14 cellular contexts compared by ENCODE assay signal in genomic region chr14:59004012-59004411, GRCh38.
DNase-seq lines count a peak whose midpoint lies in the region; ATAC-seq and TF ChIP-seq lines count a peak whose summit lies in the region.
"Had no signal": no experiment of that assay in that cellular context is flagged by ENCODE, and none has a peak within 500 bp of the region (broad histone marks: within the 10 kb centered on the region; RNA-seq: fewer than 3 reads in every experiment).

No MANE protein-coding gene starts in this region.

- no peak overlapping the region for H2BK15ac ChIP-seq in mesenchymal stem cell (ENCODE audit: low read depth, poor library complexity, severe bottlenecking)

- H2BK120ac ChIP-seq in mesenchymal stem cell (ENCODE audit: low read depth, low read length), result no peak overlapping the region

- H3K27me3 ChIP-seq in mesenchymal stem cell (ENCODE audit: control insufficient read depth in 1 of 2, insufficient read depth in 1 of 2, low read length in 2 of 2), result no peaks in the 10 kb centered on the region
- no peaks in the 10 kb centered on the region for H3K27me3 ChIP-seq in upper lobe of left lung
- H3K27me3 ChIP-seq: stomach had no signal

- H3K36me3 Mint-ChIP-seq in HFFc6 (ENCODE audit: low read depth), result no peaks in the 10 kb centered on the region
- H3K36me3 Mint-ChIP-seq: CD8-positive, alpha-beta memory T cell; mesothelial cell of epicardium had no signal

- no peak overlapping the region for H3K18ac ChIP-seq in mesenchymal stem cell (ENCODE audit: low read depth in 1 of 2, low read length in 2 of 2)

- H3K4me2 ChIP-seq in mesenchymal stem cell (ENCODE audit: low read length, poor library complexity, severe bottlenecking), result no peak overlapping the region

- H2AK5ac ChIP-seq in mesenchymal stem cell (ENCODE audit: low read length, severe bottlenecking), result no peak overlapping the region

- no peak for TF ChIP-seq EP300 in upper lobe of left lung (IDR thresholded peaks at IDR 0.05)

- H3K27ac Mint-ChIP-seq in HFFc6, result no peak overlapping the region
- H3K27ac Mint-ChIP-seq: CD8-positive, alpha-beta memory T cell; mesothelial cell of epicardium had no signal

- no peak overlapping the region for H4K8ac ChIP-seq in mesenchymal stem cell (ENCODE audit: low read length)

- H2BK5ac ChIP-seq in mesenchymal stem cell (ENCODE audit: low read depth, low read length, poor library complexity, severe bottlenecking), result no peak overlapping the region

- no peaks in the 10 kb centered on the region for H3K36me3 ChIP-seq in mesenchymal stem cell (ENCODE audit: control insufficient read depth in 1 of 2, insufficient read depth in 2 of 2, low read depth in 1 of 2, low read length in 2 of 2)
- no peaks in the 10 kb centered on the region for H3K36me3 ChIP-seq in upper lobe of left lung
- H3K36me3 ChIP-seq: stomach had no signal

- H3K9ac ChIP-seq in mesenchymal stem cell (ENCODE audit: low read length), result no peak overlapping the region

- no peak overlapping the region for H4K91ac ChIP-seq in mesenchymal stem cell (ENCODE audit: low read length)

- H3K9me3 ChIP-seq in mesenchymal stem cell (ENCODE audit: control insufficient read depth, low read length) (no peaks in the 10 kb centered on the region), upper lobe of left lung (no peaks in the 10 kb centered on the region)
- H3K9me3 ChIP-seq: stomach had no signal

- WGBS in mesenchymal stem cell, result 100% methylated on average over 2 of the region's 2 CpGs
- WGBS in upper lobe of left lung, 2 donors, result 93 to 97% methylated on average over 2 of the region's 2 CpGs

- H3K4me1 ChIP-seq in mesenchymal stem cell (ENCODE audit: control insufficient read depth, insufficient read depth, low read depth, low read length), result no peaks in the 10 kb centered on the region
- H3K4me1 ChIP-seq in upper lobe of left lung, result no peaks in the 10 kb centered on the region
- H3K4me1 ChIP-seq: stomach had no signal

- H3K23ac ChIP-seq in mesenchymal stem cell (ENCODE audit: low read length in 2 of 2), result no peak overlapping the region

- H3K4me3 Mint-ChIP-seq in HFFc6, result no peak overlapping the region
- H3K4me3 Mint-ChIP-seq: mesothelial cell of epicardium had no signal

- H2BK12ac ChIP-seq in mesenchymal stem cell (ENCODE audit: low read length in 2 of 2), result no peak overlapping the region

- H3K4ac ChIP-seq in mesenchymal stem cell (ENCODE audit: low read depth in 1 of 2, low read length in 2 of 2), result no peak overlapping the region

- TF ChIP-seq POLR2A in upper lobe of left lung (IDR thresholded peaks at IDR 0.05), result no peak

- H3K4me1 Mint-ChIP-seq in HFFc6 (ENCODE audit: low read depth), result no peaks in the 10 kb centered on the region
- H3K4me1 Mint-ChIP-seq: CD8-positive, alpha-beta memory T cell; mesothelial cell of epicardium had no signal

- no peaks in the 10 kb centered on the region for H3K9me3 Mint-ChIP-seq in HFFc6

- DNase-seq in AG20443 (ENCODE audit: low spot score) (peak; percentile 19), HFFc6 (no peak), cerebellar cortex (ENCODE audit: low spot score) (peak; percentile 27), mesenchymal stem cell (peak; percentile 19), upper lobe of left lung (no peak), SKM-1 (lab: John Stamatoyannopoulos, UW; ENCODE audit: unreplicated experiment) (no peak)
- DNase-seq in activated CD4-positive, alpha-beta T cell treated with anti-CD3 and anti-CD28 coated beads, Interleukin-2, amount 50 U/mL, for 4 hours, result no peak
- DNase-seq: aorta; CD8-positive, alpha-beta memory T cell; effector CD8-positive, alpha-beta T cell; Karpas-422; occipital lobe; stomach had no signal

- no peak for ATAC-seq in upper lobe of left lung (ENCODE audit: low FRiP score in 2 of 2)

- H3K4me3 ChIP-seq in mesenchymal stem cell (ENCODE audit: insufficient read depth in 1 of 2, low read depth in 1 of 2, low read length in 2 of 2), result no peak overlapping the region
- H3K4me3 ChIP-seq in upper lobe of left lung, result no peak overlapping the region
- H3K4me3 ChIP-seq: stomach had no signal

- peak; percentile 44; the same call in 1 of the 2 replicates for TF ChIP-seq CTCF in HFFc6 (IDR thresholded peaks at IDR 0.05)
- no peak for TF ChIP-seq CTCF in upper lobe of left lung (IDR thresholded peaks at IDR 0.05)

- no peaks in the 10 kb centered on the region for H3K79me1 ChIP-seq in mesenchymal stem cell (replicated peaks; ENCODE audit: low read length, poor library complexity, severe bottlenecking)

- no peak overlapping the region for H3K27ac ChIP-seq in mesenchymal stem cell (ENCODE audit: low read length, poor library complexity, severe bottlenecking)
- H3K27ac ChIP-seq in upper lobe of left lung, result no peak overlapping the region
- H3K27ac ChIP-seq: stomach had no signal

- H3K14ac ChIP-seq in mesenchymal stem cell (ENCODE audit: low read length in 2 of 2), result no peak overlapping the region

- no peak overlapping the region for H2AFZ ChIP-seq in mesenchymal stem cell (ENCODE audit: low read depth, low read length)

- H3K27me3 Mint-ChIP-seq in HFFc6 (ENCODE audit: insufficient read depth), result peaks cover 5% of the 10 kb centered on the region

Comparison
In these comparisons a context has a peak if more than half of its experiments do, and no peak if none do; other contexts are left out.
1. DNase-seq: peak in AG20443 (single experiment), cerebellar cortex (single experiment) and mesenchymal stem cell (single experiment); none in HFFc6 (single experiment), upper lobe of left lung (0 of 2), SKM-1 (single experiment) and activated CD4-positive, alpha-beta T cell treated with anti-CD3 and anti-CD28 coated beads, Interleukin-2, amount 50 U/mL, for 4 hours (0 of 2).